18 cellular contexts compared by ENCODE assay signal in the genomic region with DNA sequence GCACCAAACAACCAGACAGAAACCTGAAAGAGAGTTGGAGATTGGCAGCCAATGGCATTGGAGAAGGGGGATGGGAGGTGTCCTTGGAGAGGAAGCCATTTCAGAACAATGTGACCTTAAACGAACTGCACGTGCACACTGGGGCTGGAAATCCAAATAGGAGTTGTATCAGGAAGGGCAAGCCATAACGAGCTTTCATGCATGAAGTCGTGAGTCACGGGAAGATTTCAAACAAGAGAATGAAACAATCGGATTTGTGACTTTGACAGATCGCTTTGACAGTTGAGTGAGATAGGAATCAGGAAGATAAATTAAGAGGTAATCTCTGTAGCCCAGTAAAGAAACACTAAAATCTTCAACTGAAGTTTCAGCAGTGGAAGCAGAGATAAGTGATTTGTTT.
"Had no signal": no experiment of that assay in that cellular context is flagged by ENCODE, and none has a peak within 500 bp of the region (broad histone marks: within the 10 kb centered on the region; RNA-seq: fewer than 3 reads in every experiment).

No MANE protein-coding gene starts in this region.

- H3K9me3 ChIP-seq: lower lobe of right lung, pancreas, testis had no signal

- ATAC-seq: activated naive CD8-positive, alpha-beta T cell treated with anti-CD3 and anti-CD28 coated beads, Interleukin-2, amount 50 U/mL, for 24 hours; left colon; lower lobe of right lung; pancreas; stimulated activated naive CD8-positive, alpha-beta T cell treated with anti-CD3 and anti-CD28 coated beads, Interleukin-15, amount 100 ng/mL, for 72 hours had no signal

- H3K4me1 ChIP-seq: lower lobe of right lung, testis, upper lobe of left lung had no signal

- H3K4me3 ChIP-seq: lower lobe of right lung, pancreas, testis, upper lobe of left lung had no signal

- H3K27ac ChIP-seq: lower lobe of right lung, pancreas, testis, upper lobe of left lung had no signal

- H3K36me3 ChIP-seq: lower lobe of right lung, pancreas, upper lobe of left lung had no signal

- DNase-seq: activated CD4-positive, CD25-positive, alpha-beta regulatory T cell treated with anti-CD3 and anti-CD28 coated beads, Interleukin-2, amount 50 U/mL, for 72 hours; activated naive CD4-positive, alpha-beta T cell treated with anti-CD3 and anti-CD28 coated beads for 36 hours; activated naive CD8-positive, alpha-beta T cell treated with anti-CD3 and anti-CD28 coated beads, Interleukin-2, amount 50 U/mL, for 24 hours; activated T-cell treated with anti-CD3 and anti-CD28 coated beads, Interleukin-2, amount 50 U/mL, for 1 hour; aorta; cerebellar nuclear complex; effector CD8-positive, alpha-beta T cell; head of caudate nucleus; immature natural killer cell; left colon; lower lobe of right lung; midbrain; pancreas; stimulated activated CD4-positive, alpha-beta T cell treated with anti-CD3 and anti-CD28 coated beads, Interleukin-1b, Interleukin-23, amount 100 ng/mL, for 48 hours; stimulated activated naive CD8-positive, alpha-beta T cell treated with anti-CD3 and anti-CD28 coated beads, Interleukin-15, amount 100 ng/mL, for 72 hours; T-helper 9 cell; testis; upper lobe of left lung had no signal

- H3K27me3 ChIP-seq: pancreas, testis, upper lobe of left lung had no signal
